In the genomic region with DNA sequence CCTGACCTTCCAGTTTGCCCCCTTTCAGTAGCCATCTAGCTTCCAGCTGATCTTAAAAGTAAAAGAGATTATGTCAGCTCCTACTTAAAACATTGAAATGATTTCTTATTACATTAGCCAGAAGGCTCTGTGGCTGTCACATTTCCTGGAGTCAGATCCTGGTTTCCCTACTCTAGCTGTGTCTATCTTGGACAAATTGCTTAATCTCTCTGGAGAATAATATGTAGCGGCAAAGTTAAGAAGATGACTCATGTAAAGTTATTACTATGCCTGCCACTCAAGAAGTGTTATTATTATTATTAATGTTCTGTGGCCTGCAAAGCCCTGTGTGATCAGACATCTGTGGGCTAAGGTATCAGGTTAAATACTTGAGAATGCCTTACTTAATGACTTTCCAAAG, we compare ENCODE assay signal across 17 cellular contexts.
A peak's percentile ranks its signal among the peaks of the same experiment; 100 is the strongest.
DNase-seq lines count a peak whose midpoint lies in the region; TF ChIP-seq lines count a peak whose summit lies in the region.
"Had no signal": no experiment of that assay in that cellular context is flagged by ENCODE, and none has a peak within 500 bp of the region (broad histone marks: within the 10 kb centered on the region; RNA-seq: fewer than 3 reads in every experiment).

No MANE protein-coding gene starts in this region.

- no peak for TF ChIP-seq CTCF in A673 (conservative IDR thresholded peaks at IDR 0.05; ENCODE audit: low read depth, low read length)

- intact Hi-C loops in A673 (cut with micrococcal nuclease; ENCODE audit: unreplicated experiment) = no loop called here

- POLR2A ChIA-PET in A673 (lab: Charles Lee; ENCODE audit: low non-redundant PET) = no interaction called here

- BruUV-seq in A673 (replicated peaks; lab: Mats Ljungman, UMichigan) = no TSS peak

- H3K27ac ChIP-seq in A673 (ENCODE audit: low read depth, low read length, poor library complexity, severe bottlenecking) (no peak overlapping the region), substantia nigra (ENCODE audit: low read depth, low read length, poor library complexity, severe bottlenecking) (no peak overlapping the region)
- H3K27ac ChIP-seq: HL-60 had no signal

- DNase-seq in A673 (ENCODE audit: low spot score) (peak; percentile 12), HPDE6-E6E7 (ENCODE audit: extremely low spot score) (peak; percentile 0), dermis blood vessel endothelial cell (peak; percentile 79), iris pigment epithelial cell (ENCODE audit: low read depth) (peak; percentile 44), substantia nigra (lab: John Stamatoyannopoulos, UW) (no peak), NCI-H446 (lab: John Stamatoyannopoulos, UW) (no peak), cerebellum (ENCODE audit: low spot score) (no peak)
- DNase-seq in activated T-cell treated with anti-CD3 and anti-CD28 coated beads, Interleukin-2, amount 50 U/mL, for 48 hours = no peak
- DNase-seq: Calu3; CD4-positive, alpha-beta T cell; GDM1; HFFc6; KBM-7; NCI-H1048; NCI-H146; PC-3 had no signal

- CTCF ChIA-PET in A673 (lab: Charles Lee) = no interaction called here

- H3K4me1 ChIP-seq in A673 (ENCODE audit: insufficient read depth, low read length, poor library complexity, severe bottlenecking) = no peaks in the 10 kb centered on the region

- no peak overlapping the region for H3K4me3 ChIP-seq in A673 (ENCODE audit: low read depth, low read length, poor library complexity, severe bottlenecking)

- H3K36me3 ChIP-seq in A673 (ENCODE audit: insufficient read depth, low read length, poor library complexity, severe bottlenecking) = no peaks in the 10 kb centered on the region

- H3K27me3 ChIP-seq in A673 (replicated peaks; ENCODE audit: insufficient read depth, low read depth, low read length, poor library complexity) = peaks cover 7% of the 10 kb centered on the region

- H3K9me3 ChIP-seq in A673 (ENCODE audit: low read depth, low read length, poor library complexity, severe bottlenecking) = no peaks in the 10 kb centered on the region

Comparison
In these comparisons a context has a peak if more than half of its experiments do, and no peak if none do; other contexts are left out.
1. DNase-seq: peak in A673 (single experiment), HPDE6-E6E7 (single experiment), dermis blood vessel endothelial cell (single experiment) and iris pigment epithelial cell (single experiment); none in substantia nigra (0 of 49), activated T-cell treated with anti-CD3 and anti-CD28 coated beads, Interleukin-2, amount 50 U/mL, for 48 hours (0 of 2), NCI-H446 (0 of 2) and cerebellum (single experiment).